Comparison of ENCODE assay signal across 8 cellular contexts in genomic region chr13:111460548-111461444, GRCh38.
DNase-seq lines count a peak whose midpoint lies in the region; ATAC-seq, FAIRE-seq and TF ChIP-seq lines count a peak whose summit lies in the region.

No MANE protein-coding gene starts in this region.

- H3K27me3 ChIP-seq in bronchial epithelial cell (ENCODE audit: control insufficient read depth, insufficient read depth, low read length) (no peaks in the 10 kb centered on the region), right lobe of liver (no peaks in the 10 kb centered on the region)

- TF ChIP-seq POLR2A in right lobe of liver (IDR thresholded peaks at IDR 0.05), result no peak

- DNase-seq in GM10248 (ENCODE audit: extremely low spot score), result no peak
- peak; percentile 56 for DNase-seq in NCI-H2227 (lab: John Stamatoyannopoulos, UW; ENCODE audit: unreplicated experiment)
- peak; percentile 4 for DNase-seq in bronchial epithelial cell (ENCODE audit: low read depth)
- no peak for DNase-seq in right lobe of liver
- DNase-seq in NCI-H446 (lab: John Stamatoyannopoulos, UW), result no peak
- DNase-seq in OCI-M2 (lab: John Stamatoyannopoulos, UW; ENCODE audit: unreplicated experiment), result no peak

- POLR2A ChIA-PET in GM10248 (lab: Yijun Ruan, JAX), result no interaction called here

- intact Hi-C loops in right lobe of liver (cut with DNase I), result loop anchor here in 1 of 2 donors (10.0 kb wide), 1 partner anchor 984 kb away; no protein-coding TSS in a partner anchor

- CTCF ChIA-PET in GM10248 (lab: Yijun Ruan, JAX), result interaction anchor here (1.1 kb wide), 1 partner anchor 13 kb away, joined by 3 read pairs; no protein-coding TSS in a partner anchor

- TF ChIP-seq CTCF in 22Rv1 (IDR thresholded peaks at IDR 0.05) (peak; percentile 42), GM10248 (IDR thresholded peaks at IDR 0.05; ENCODE audit: control extremely low read depth, extremely low read depth, low read depth, missing control alignments) (peak; percentile 25), bronchial epithelial cell (IDR thresholded peaks at IDR 0.05; ENCODE audit: insufficient read depth, low read length, severe bottlenecking) (peak; percentile 22), right lobe of liver (IDR thresholded peaks at IDR 0.05) (peak; percentile 11 to 47 (median 28))

- H3K4me3 ChIP-seq in bronchial epithelial cell (ENCODE audit: low read depth, low read length), result no peak overlapping the region
- H3K4me3 ChIP-seq in right lobe of liver, result no peak overlapping the region

- FAIRE-seq in bronchial epithelial cell (lab: Jason Lieb, UNC), result no peak

- no peaks in the 10 kb centered on the region for H3K9me3 ChIP-seq in right lobe of liver

- 39% methylated on average over 16 of the region's 22 CpGs for WGBS in right lobe of liver (ENCODE audit: insufficient coverage, low coverage, low lambda C conversion rate, missing lambda C conversion rate)

- H3K27ac ChIP-seq in 22Rv1 (no peak overlapping the region), right lobe of liver (no peak overlapping the region)

- ATAC-seq in right lobe of liver (peak; percentile 59 to 84 (median 69)), HG03432 (IDR thresholded peaks at IDR 0.05; ENCODE audit: unreplicated experiment) (no peak)

- no peaks in the 10 kb centered on the region for H3K4me1 ChIP-seq in right lobe of liver

- H3K36me3 ChIP-seq in bronchial epithelial cell (ENCODE audit: control insufficient read depth, insufficient read depth, low read length) (no peaks in the 10 kb centered on the region), right lobe of liver (no peaks in the 10 kb centered on the region)

Comparison
In these comparisons a context has a peak if more than half of its experiments do, and no peak if none do; other contexts are left out.
1. DNase-seq: peak in NCI-H2227 (single experiment) and bronchial epithelial cell (single experiment); none in GM10248 (single experiment), right lobe of liver (0 of 3), NCI-H446 (0 of 2) and OCI-M2 (single experiment).
2. Peak in every context shown above with its lines, with median percentiles within 50 percentile points of each other: CTCF ChIP-seq.